Comparison of ENCODE assay signal across 12 cellular contexts in genomic region chr1:226772456-226773139, GRCh38. TPM values are rescaled to one million over a fixed set of nuclear protein-coding genes. Genes with fewer than 3 reads are reported as not detected.
DNase-seq lines count a peak whose midpoint lies in the region; ATAC-seq and TF ChIP-seq lines count a peak whose summit lies in the region.
"Had no signal": no experiment of that assay in that cellular context is flagged by ENCODE, and none has a peak within 500 bp of the region (broad histone marks: within the 10 kb centered on the region; RNA-seq: fewer than 3 reads in every experiment).

No MANE protein-coding gene starts in this region.

- DNase-seq in SIG-M5 treated with dmso at 0.1 percent for 504 hours (lab: John Stamatoyannopoulos, UW; ENCODE audit: unreplicated experiment) = peak; percentile 29
- DNase-seq in SIG-M5 (lab: John Stamatoyannopoulos, UW) = no peak
- DNase-seq in upper lobe of right lung = no peak
- DNase-seq in posterior vena cava (ENCODE audit: low spot score) = no peak
- DNase-seq in NCI-H446 treated with DMSO at 0.1 percent for 48 hours (lab: John Stamatoyannopoulos, UW) = no peak
- DNase-seq in NCI-H1417 treated with DMSO at 0.1 percent for 48 hours (lab: John Stamatoyannopoulos, UW) = no peak
- DNase-seq: activated CD8-positive, alpha-beta memory T cell treated with anti-CD3 and anti-CD28 coated beads, Interleukin-2, amount 10 ng/mL, durations not matched to agents 7 days and 5 days; Kasumi-1; NCI-H82 had no signal

- H3K4me3 ChIP-seq in upper lobe of right lung = no peak overlapping the region
- H3K4me3 ChIP-seq: smooth muscle cell had no signal

- H3K4me1 ChIP-seq in upper lobe of right lung = no peaks in the 10 kb centered on the region

- ATAC-seq in HG02623 (IDR thresholded peaks at IDR 0.05; ENCODE audit: unreplicated experiment) (peak; percentile 86), HG03460 (IDR thresholded peaks at IDR 0.05; ENCODE audit: unreplicated experiment) (peak; percentile 54), upper lobe of right lung (peak; percentile 37)
- ATAC-seq: activated CD8-positive, alpha-beta memory T cell treated with anti-CD3 and anti-CD28 coated beads, Interleukin-2, amount 10 ng/mL, durations not matched to agents 7 days and 5 days had no signal

- intact Hi-C loops in upper lobe of right lung (cut with DNase I) (no loop called here), posterior vena cava (cut with DNase I) (loop anchor here in 1 of 2 donors (10.0 kb wide), 1 partner anchor 952 kb away; no protein-coding TSS in a partner anchor)

- H3K27me3 ChIP-seq in upper lobe of right lung = no peaks in the 10 kb centered on the region

- no peak overlapping the region for H3K27ac ChIP-seq in upper lobe of right lung

- TF ChIP-seq CTCF in upper lobe of right lung (IDR thresholded peaks at IDR 0.05) = no peak

- H3K36me3 ChIP-seq in upper lobe of right lung = no peaks in the 10 kb centered on the region

- no peaks in the 10 kb centered on the region for H3K9me3 ChIP-seq in upper lobe of right lung

RNA-seq across cellular contexts. Expression of gene ITPKB, which starts 33.5 kb away (rescaled TPM):
- 44.1 TPM for total RNA-seq in upper lobe of right lung
- 10 to 100 TPM; 22.4 to 24.4 TPM for total RNA-seq in posterior vena cava
